Comparison of ENCODE assay signal across 14 cellular contexts in genomic region chr17:31522987-31523495, GRCh38.
DNase-seq lines count a peak whose midpoint lies in the region; ATAC-seq and TF ChIP-seq lines count a peak whose summit lies in the region.
"Had no signal": no experiment of that assay in that cellular context is flagged by ENCODE, and none has a peak within 500 bp of the region (broad histone marks: within the 10 kb centered on the region; RNA-seq: fewer than 3 reads in every experiment).

No MANE protein-coding gene starts in this region.

- H2AK9ac ChIP-seq in IMR-90 (replicated peaks; ENCODE audit: low read depth, low read length, poor library complexity): no peak overlapping the region

- H3K27me3 Mint-ChIP-seq in activated T-cell treated with anti-CD3 and anti-CD28 coated beads, Interleukin-2, amount 50 U/mL, for 4 hours (ENCODE audit: low read depth): no peaks in the 10 kb centered on the region

- H3K56ac ChIP-seq in IMR-90 (ENCODE audit: extremely low read depth, insufficient read depth, low read length): no peak overlapping the region

- H3K4me1 Mint-ChIP-seq in activated T-cell treated with anti-CD3 and anti-CD28 coated beads, Interleukin-2, amount 50 U/mL, for 4 hours (ENCODE audit: low read depth): peaks cover 3% of the 10 kb centered on the region

- H3K4me3 Mint-ChIP-seq in activated T-cell treated with anti-CD3 and anti-CD28 coated beads, Interleukin-2, amount 50 U/mL, for 4 hours: no peak overlapping the region
- H3K4me3 Mint-ChIP-seq: CD8-positive, alpha-beta T cell had no signal

- no peak overlapping the region for H3K23ac ChIP-seq in IMR-90 (ENCODE audit: low read depth, low read length)

- POLR2A ChIA-PET in IMR-90 (lab: Charles Lee; ENCODE audit: unreplicated experiment): no interaction called here

- H2BK5ac ChIP-seq in IMR-90 (ENCODE audit: low read depth, low read length, poor library complexity, severe bottlenecking): no peak overlapping the region

- peaks cover 8% of the 10 kb centered on the region for H3K36me3 Mint-ChIP-seq in activated T-cell treated with anti-CD3 and anti-CD28 coated beads, Interleukin-2, amount 50 U/mL, for 4 hours (ENCODE audit: insufficient read depth)

- no peak for DNase-seq in IMR-90
- no peak for DNase-seq in dorsolateral prefrontal cortex
- no peak for DNase-seq in activated CD4-positive, alpha-beta T cell treated with anti-CD3 and anti-CD28 coated beads for 4 hours
- no peak for DNase-seq in activated T-cell treated with anti-CD3 and anti-CD28 coated beads, Interleukin-2, amount 50 U/mL, for 4 hours
- DNase-seq: ACHN; Calu3; CD8-positive, alpha-beta T cell; DMS79 treated with DMSO at 0.1 percent for 48 hours; GF-D8 had no signal

- no peak overlapping the region for H3K4ac ChIP-seq in IMR-90 (ENCODE audit: low read depth, low read length)

- no peaks in the 10 kb centered on the region for H3K9me3 Mint-ChIP-seq in activated T-cell treated with anti-CD3 and anti-CD28 coated beads, Interleukin-2, amount 50 U/mL, for 4 hours
- H3K9me3 Mint-ChIP-seq: CD8-positive, alpha-beta T cell had no signal

- no peaks in the 10 kb centered on the region for H4K20me1 ChIP-seq in IMR-90 (ENCODE audit: insufficient read depth, low read length)

- in situ Hi-C loops in IMR-90 (cut with MboI; ENCODE audit: low sequenced_read_pairs): no loop called here

- H4K8ac ChIP-seq in IMR-90 (ENCODE audit: low read depth in 2 of 2, low read length in 2 of 2): no peak overlapping the region

- no peaks in the 10 kb centered on the region; the same call in 1 of the 2 replicates for H3K9me3 ChIP-seq in IMR-90 (ENCODE audit: control insufficient read depth, insufficient read depth, low read length)
- H3K9me3 ChIP-seq in parathyroid adenoma (ENCODE audit: control insufficient read depth, low read length): no peaks in the 10 kb centered on the region
- H3K9me3 ChIP-seq: HAP-1 had no signal

- no peak overlapping the region for H3K27ac ChIP-seq in IMR-90 (ENCODE audit: insufficient read depth, low read length)
- peak overlapping the region in 35 of 59 donors; percentile 6 to 77 (median 51) for H3K27ac ChIP-seq in dorsolateral prefrontal cortex
- peak overlapping the region; percentile 39 for H3K27ac ChIP-seq in parathyroid adenoma
- H3K27ac ChIP-seq: KMS-11 had no signal

- H3K9me1 ChIP-seq in IMR-90 (ENCODE audit: insufficient read depth, low read length): no peaks in the 10 kb centered on the region

- dilution Hi-C loops in IMR-90 (cut with HindIII; ENCODE audit: low sequenced_read_pairs, unreplicated experiment): no loop called here

- no peaks in the 10 kb centered on the region for H3K36me3 ChIP-seq in IMR-90 (ENCODE audit: control insufficient read depth, insufficient read depth, low read length)
- no peaks in the 10 kb centered on the region for H3K36me3 ChIP-seq in parathyroid adenoma (ENCODE audit: control insufficient read depth, insufficient read depth, low read length)

- CTCF ChIA-PET in IMR-90 (lab: Yijun Ruan, JAX): interaction anchor here (1.1 to 1.3 kb wide), 2 partner anchors 17 to 86 kb away, joined by 3 to 4 read pairs; no protein-coding TSS in a partner anchor

- no peak overlapping the region for H2BK120ac ChIP-seq in IMR-90 (ENCODE audit: low read depth, low read length)

- TF ChIP-seq POLR2A in IMR-90 (IDR thresholded peaks at IDR 0.05; ENCODE audit: low read depth, low read length): no peak

- BruUV-seq in IMR-90 (replicated peaks; lab: Mats Ljungman, UMichigan): no TSS peak

- no peak overlapping the region for H2BK20ac ChIP-seq in IMR-90 (ENCODE audit: low read depth, low read length)

- no peak for TF ChIP-seq RAD21 in IMR-90 (IDR thresholded peaks at IDR 0.05; ENCODE audit: low read length)

- no peak overlapping the region for H2BK15ac ChIP-seq in IMR-90 (ENCODE audit: low read depth, low read length)

- intact Hi-C loops in IMR-90 (cut with micrococcal nuclease) (no loop called here), dorsolateral prefrontal cortex (cut with DNase I) (no loop called here)

- no peak overlapping the region for H4K91ac ChIP-seq in IMR-90 (ENCODE audit: insufficient read depth, low read depth, low read length)

- TF ChIP-seq CTCF in IMR-90 (conservative IDR thresholded peaks at IDR 0.05; ENCODE audit: low read depth, low read length) (no peak), dorsolateral prefrontal cortex (IDR thresholded peaks at IDR 0.05 in 54 of 56, conservative IDR thresholded peaks at IDR 0.05 in 2 of 56; ENCODE audit: low read depth in 1 of 56, partially characterized antibody in 56 of 56) (no peak), parathyroid adenoma (IDR thresholded peaks at IDR 0.05) (no peak)

- H3K4me2 ChIP-seq in IMR-90 (ENCODE audit: low read depth, low read length): no peak overlapping the region
- H3K4me2 ChIP-seq in parathyroid adenoma (ENCODE audit: low read length): no peak overlapping the region
- H3K4me2 ChIP-seq: KMS-11 had no signal

- WGBS in IMR-90 (ENCODE audit: extremely low coverage in 2 of 2, insufficient read length in 1 of 2), 2 experiments: 73% methylated on average over 4 of the region's 9 CpGs; no CpG with 5 or more reads in 1 of the 2 experiments

- H3K4me1 ChIP-seq in IMR-90 (ENCODE audit: control insufficient read depth, insufficient read depth, low read length) (peaks cover 1% of the 10 kb centered on the region; the same call in 1 of the 2 replicates), parathyroid adenoma (no peaks in the 10 kb centered on the region)
- H3K4me1 ChIP-seq: HAP-1 had no signal

- no peak overlapping the region for H2AK5ac ChIP-seq in IMR-90 (ENCODE audit: low read depth, low read length)

- peaks cover 6% of the 10 kb centered on the region; the same call in 1 of the 2 replicates for H3K27me3 ChIP-seq in IMR-90 (ENCODE audit: control insufficient read depth, insufficient read depth, low read length)
- H3K27me3 ChIP-seq in dorsolateral prefrontal cortex: no peaks in the 10 kb centered on the region
- H3K27me3 ChIP-seq in parathyroid adenoma (ENCODE audit: control insufficient read depth, insufficient read depth, low read length): no peaks in the 10 kb centered on the region

- no peaks in the 10 kb centered on the region for H3K79me1 ChIP-seq in IMR-90 (ENCODE audit: low read depth in 1 of 2, low read length in 2 of 2)

- no peak overlapping the region for H3K18ac ChIP-seq in IMR-90 (ENCODE audit: low read depth, low read length)

- H3K4me3 ChIP-seq in IMR-90 (ENCODE audit: insufficient read depth, low read depth, low read length): no peak overlapping the region
- no peak overlapping the region for H3K4me3 ChIP-seq in dorsolateral prefrontal cortex
- H3K4me3 ChIP-seq in parathyroid adenoma (ENCODE audit: low read depth, low read length): no peak overlapping the region
- H3K4me3 ChIP-seq: HAP-1 had no signal

- no peak for ATAC-seq in IMR-90 (ENCODE audit: low read depth)
- no peak for ATAC-seq in activated T-cell treated with anti-CD3 and anti-CD28 coated beads, Interleukin-2, amount 50 U/mL, for 4 hours
- ATAC-seq in GM18873 (IDR thresholded peaks at IDR 0.05; ENCODE audit: low FRiP score, unreplicated experiment): no peak
- no peak for ATAC-seq in GM18861 (IDR thresholded peaks at IDR 0.05; ENCODE audit: unreplicated experiment)
- ATAC-seq: CD8-positive, alpha-beta T cell had no signal

- H3K14ac ChIP-seq in IMR-90 (replicated peaks; ENCODE audit: low read depth, low read length): no peak overlapping the region

- H2AFZ ChIP-seq in IMR-90 (replicated peaks; ENCODE audit: low read length, poor library complexity) (peak overlapping the region; percentile 14), parathyroid adenoma (no peak overlapping the region)

- H3K9ac ChIP-seq in IMR-90 (ENCODE audit: low read depth, low read length): no peak overlapping the region
- no peak overlapping the region for H3K9ac ChIP-seq in parathyroid adenoma
- H3K9ac ChIP-seq: KMS-11 had no signal

- H4K5ac ChIP-seq in IMR-90 (ENCODE audit: low read depth, low read length): no peak overlapping the region

- no peaks in the 10 kb centered on the region for H3K79me2 ChIP-seq in parathyroid adenoma

TF ChIP-seq in IMR-90, 13 proteins besides CTCF, POLR2A, EP300 and RAD21:
- TF ChIP-seq BHLHE40 (IDR thresholded peaks at IDR 0.05; ENCODE audit: low read depth, low read length) (no peak), FOS (IDR thresholded peaks at IDR 0.05; ENCODE audit: low read depth, low read length) (no peak), SMC3 (IDR thresholded peaks at IDR 0.05; ENCODE audit: low read depth, low read length) (no peak), MAZ (IDR thresholded peaks at IDR 0.05; ENCODE audit: borderline replicate concordance, low read depth, low read length) (no peak), ELK1 (IDR thresholded peaks at IDR 0.05; ENCODE audit: borderline replicate concordance, low read depth, low read length) (no peak), MXI1 (IDR thresholded peaks at IDR 0.05; ENCODE audit: borderline replicate concordance, low read depth, low read length) (no peak), USF2 (IDR thresholded peaks at IDR 0.05; ENCODE audit: low read depth, low read length) (no peak)
